In the genomic region with DNA sequence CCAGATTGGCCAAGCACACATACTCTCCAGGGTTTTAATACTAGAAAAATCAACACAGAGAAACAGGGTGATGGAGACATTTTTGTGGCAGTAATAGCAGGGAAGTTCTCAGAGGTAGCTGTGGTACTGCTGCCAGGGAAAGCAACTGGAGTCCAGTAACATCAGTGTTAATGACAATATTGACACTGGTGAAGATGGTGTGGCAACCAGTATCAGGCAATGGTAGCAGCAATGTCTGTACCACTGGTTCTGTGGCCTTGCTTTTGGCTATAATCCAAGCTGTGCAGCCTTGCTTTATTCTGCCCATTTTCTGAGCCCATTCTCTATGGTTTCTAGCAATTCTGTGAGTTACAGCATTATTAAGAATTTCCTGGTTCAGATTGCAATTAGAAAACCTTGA, we compare ENCODE assay signal across 20 cellular contexts. TPM values are rescaled to one million over a fixed set of nuclear protein-coding genes. Genes with fewer than 3 reads are reported as not detected.
"Had no signal": no experiment of that assay in that cellular context is flagged by ENCODE, and none has a peak within 500 bp of the region (broad histone marks: within the 10 kb centered on the region; RNA-seq: fewer than 3 reads in every experiment).

No MANE protein-coding gene starts in this region.

- H3K9me3 Mint-ChIP-seq: WTC11 had no signal

- H3K36me3 Mint-ChIP-seq: activated naive CD8-positive, alpha-beta T cell; WTC11 had no signal

- DNase-seq: activated CD4-positive, alpha-beta T cell treated with anti-CD3 and anti-CD28 coated beads for 48 hours; activated CD4-positive, alpha-beta T cell treated with anti-CD3 and anti-CD28 coated beads, Interleukin-2, amount 50 U/mL, for 4 hours; activated CD4-positive, CD25-positive, alpha-beta regulatory T cell treated with anti-CD3 and anti-CD28 coated beads, Interleukin-2, amount 50 U/mL, for 72 hours; activated CD8-positive, alpha-beta memory T cell treated with anti-CD3 and anti-CD28 coated beads, Interleukin-2, amount 50 U/mL, for 48 hours; activated CD8-positive, alpha-beta T cell treated with anti-CD3 and anti-CD28 coated beads, Interleukin-2, amount 10 ng/mL, durations not matched to agents 7 days and 5 days; activated effector memory CD4-positive, alpha-beta T cell treated with anti-CD3 and anti-CD28 coated beads, Interleukin-2, amount 50 U/mL, for 16 hours; activated naive CD4-positive, alpha-beta T cell treated with anti-CD3 and anti-CD28 coated beads for 36 hours; activated T-cell treated with anti-CD3 and anti-CD28 coated beads, Interleukin-2, amount 50 U/mL, for 1 hour; cerebellar nuclear complex; Kasumi-1; KBM-7; NCI-H1930; NCI-H524; NCI-H82; PC-9; SIG-M5; T-helper 17 cell; T-helper 9 cell had no signal

- H3K27ac Mint-ChIP-seq: activated CD8-positive, alpha-beta T cell treated with anti-CD3 and anti-CD28 coated beads, Interleukin-2, amount 10 ng/mL, durations not matched to agents 7 days and 5 days; activated naive CD4-positive, alpha-beta T cell treated with anti-CD3 and anti-CD28 coated beads for 36 hours; activated naive CD8-positive, alpha-beta T cell; T-helper 17 cell; WTC11 had no signal

- H3K4me3 Mint-ChIP-seq: activated CD8-positive, alpha-beta T cell treated with anti-CD3 and anti-CD28 coated beads, Interleukin-2, amount 10 ng/mL, durations not matched to agents 7 days and 5 days; activated naive CD4-positive, alpha-beta T cell treated with anti-CD3 and anti-CD28 coated beads for 36 hours had no signal

RNA-seq across cellular contexts. Expression of gene SNX7, which starts 1.6 kb away (rescaled TPM):
- total RNA-seq: activated CD8-positive, alpha-beta T cell treated with anti-CD3 and anti-CD28 coated beads, Interleukin-2, amount 10 ng/mL, durations not matched to agents 7 days and 5 days had no signal
